Comparison of ENCODE assay signal across 10 cellular contexts in the genomic region with DNA sequence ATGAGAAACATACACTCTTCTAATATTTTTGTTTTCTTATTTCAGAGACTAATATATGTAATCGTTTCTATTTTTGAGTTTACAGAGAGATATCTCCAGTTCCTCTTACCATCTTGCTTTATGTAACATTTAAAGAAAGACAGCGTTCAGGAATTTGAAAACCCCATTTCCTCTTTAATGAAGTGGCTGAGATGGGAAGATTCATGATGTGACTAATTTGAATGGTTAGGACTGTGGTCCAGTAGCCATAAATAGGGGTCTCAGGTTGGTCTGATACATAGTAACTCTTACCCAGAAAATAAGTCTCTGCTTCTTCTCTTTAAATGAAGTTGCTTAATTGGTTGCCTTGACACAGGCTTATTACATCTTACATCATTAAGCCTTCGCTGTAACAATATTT. TPM values are rescaled to one million over a fixed set of nuclear protein-coding genes. Genes with fewer than 3 reads are reported as not detected.
DNase-seq lines count a peak whose midpoint lies in the region; ATAC-seq and TF ChIP-seq lines count a peak whose summit lies in the region.
"Had no signal": no experiment of that assay in that cellular context is flagged by ENCODE, and none has a peak within 500 bp of the region (broad histone marks: within the 10 kb centered on the region; RNA-seq: fewer than 3 reads in every experiment).

No MANE protein-coding gene starts in this region.

- WGBS in ectodermal cell, 2 experiments = 75 to 83% methylated on average over 2 to 3 of the region's 3 CpGs

- H3K27me3 ChIP-seq in ectodermal cell (ENCODE audit: control insufficient read depth, insufficient read depth, low read length, poor library complexity, severe bottlenecking) = no peaks in the 10 kb centered on the region
- no peaks in the 10 kb centered on the region for H3K27me3 ChIP-seq in skeletal muscle satellite cell (ENCODE audit: control insufficient read depth, insufficient read depth, low read length)
- H3K27me3 ChIP-seq in uterus = no peaks in the 10 kb centered on the region

- H3K9me3 Mint-ChIP-seq in activated CD4-positive, alpha-beta T cell treated with anti-CD3 and anti-CD28 coated beads for 36 hours (ENCODE audit: low read depth) = no peaks in the 10 kb centered on the region

- H3K4me1 Mint-ChIP-seq in activated CD4-positive, alpha-beta T cell treated with anti-CD3 and anti-CD28 coated beads for 36 hours = peaks cover 70% of the 10 kb centered on the region

- CTCF ChIA-PET in activated CD4-positive, alpha-beta T cell treated with anti-CD3 and anti-CD28 coated beads for 36 hours (lab: Charles Lee) = interaction anchor here (0.9 to 1.6 kb wide), 6 partner anchors 8 to 42 kb away, joined by 3 to 11 read pairs (median 3); no protein-coding TSS in a partner anchor

- no peak overlapping the region for H3K4me3 ChIP-seq in ectodermal cell (ENCODE audit: insufficient read depth, low read depth, low read length)
- H3K4me3 ChIP-seq in skeletal muscle satellite cell (ENCODE audit: low read length) = no peak overlapping the region
- no peak overlapping the region for H3K4me3 ChIP-seq in uterus
- H3K4me3 ChIP-seq: SK-N-MC had no signal

- TF ChIP-seq POLR2A in uterus (IDR thresholded peaks at IDR 0.05) = no peak

- no peak for DNase-seq in activated CD4-positive, alpha-beta T cell treated with anti-CD3 and anti-CD28 coated beads for 36 hours
- no peak for DNase-seq in activated CD4-positive, alpha-beta T cell treated with anti-CD3 and anti-CD28 coated beads for 1 hour
- DNase-seq in MV-4-11 (lab: John Stamatoyannopoulos, UW) = peak; percentile 87
- DNase-seq in dedifferentiated amniotic fluid mesenchymal stem cell (ENCODE audit: extremely low spot score) = no peak
- no peak for DNase-seq in uterus
- DNase-seq: cerebellar nuclear complex had no signal

- peak overlapping the region; percentile 28 for H3K4me3 Mint-ChIP-seq in activated CD4-positive, alpha-beta T cell treated with anti-CD3 and anti-CD28 coated beads for 36 hours

- ATAC-seq in activated CD4-positive, alpha-beta T cell treated with anti-CD3 and anti-CD28 coated beads for 36 hours = no peak
- ATAC-seq in HG02885 (IDR thresholded peaks at IDR 0.05; ENCODE audit: poor library complexity, unreplicated experiment) = no peak

- no peak for TF ChIP-seq CTCF in uterus (IDR thresholded peaks at IDR 0.05)

- H3K36me3 Mint-ChIP-seq in activated CD4-positive, alpha-beta T cell treated with anti-CD3 and anti-CD28 coated beads for 36 hours (ENCODE audit: low read depth) = peaks cover 50% of the 10 kb centered on the region

- H3K27ac ChIP-seq in ectodermal cell (ENCODE audit: insufficient read depth, low read depth, low read length, poor library complexity, severe bottlenecking) (peak overlapping the region; percentile 29), uterus (peak overlapping the region in 1 of 2 donors; percentile 45)
- H3K27ac ChIP-seq: SK-N-MC had no signal

- H3K9me3 ChIP-seq in ectodermal cell (ENCODE audit: control insufficient read depth, low read length) = no peaks in the 10 kb centered on the region
- H3K9me3 ChIP-seq in skeletal muscle satellite cell (replicated peaks; ENCODE audit: low read length) = no peaks in the 10 kb centered on the region
- no peaks in the 10 kb centered on the region for H3K9me3 ChIP-seq in uterus

- H3K4me2 ChIP-seq in skeletal muscle satellite cell (ENCODE audit: low read length) = peak overlapping the region; percentile 9

- H3K27me3 Mint-ChIP-seq in activated CD4-positive, alpha-beta T cell treated with anti-CD3 and anti-CD28 coated beads for 36 hours = no peaks in the 10 kb centered on the region

- POLR2A ChIA-PET in activated CD4-positive, alpha-beta T cell treated with anti-CD3 and anti-CD28 coated beads for 36 hours (lab: Charles Lee) = no interaction called here

- intact Hi-C loops in activated CD4-positive, alpha-beta T cell treated with anti-CD3 and anti-CD28 coated beads for 36 hours (cut with DNase I, micrococcal nuclease) = no loop called here
- intact Hi-C loops in uterus (cut with DNase I; ENCODE audit: low total_unique reads) = no loop called here

- H3K36me3 ChIP-seq in ectodermal cell (ENCODE audit: control insufficient read depth, insufficient read depth, low read length) = no peaks in the 10 kb centered on the region
- no peaks in the 10 kb centered on the region for H3K36me3 ChIP-seq in skeletal muscle satellite cell (ENCODE audit: insufficient read depth, low read length)
- H3K36me3 ChIP-seq in uterus = no peaks in the 10 kb centered on the region

- H3K4me1 ChIP-seq in ectodermal cell (ENCODE audit: control insufficient read depth, insufficient read depth, low read length) = no peaks in the 10 kb centered on the region
- H3K4me1 ChIP-seq in skeletal muscle satellite cell (ENCODE audit: control insufficient read depth, insufficient read depth, low read length) = peaks cover 39% of the 10 kb centered on the region
- peaks cover 0 to 31% of the 10 kb centered on the region in 2 donors for H3K4me1 ChIP-seq in uterus

- H3K9ac ChIP-seq in skeletal muscle satellite cell (ENCODE audit: low read depth, low read length) = no peak overlapping the region

- no peak overlapping the region for H3K27ac Mint-ChIP-seq in activated CD4-positive, alpha-beta T cell treated with anti-CD3 and anti-CD28 coated beads for 36 hours

RNA-seq across cellular contexts. Expression of a gene that starts 6.9 kb away (rescaled TPM):
- 10 to 100 TPM; 94.4 to 99.3 TPM for total RNA-seq in activated CD4-positive, alpha-beta T cell treated with anti-CD3 and anti-CD28 coated beads for 36 hours
- 68.0 TPM for polyA plus RNA-seq in ectodermal cell (2013, experiment 1 of 4)
- polyA plus RNA-seq in ectodermal cell (2013, experiment 2 of 4) = 68.0 TPM
- 52.9 TPM for polyA plus RNA-seq in ectodermal cell (2013, experiment 3 of 4)
- polyA plus RNA-seq in ectodermal cell (2013, experiment 4 of 4) = 64.7 TPM
- 55.9 and 67.9 TPM in 2 replicates for total RNA-seq in skeletal muscle satellite cell (2012; rRNA removed)
- total RNA-seq in uterus = 100 to 1,000 TPM in 3 of 4 donors, 10 to 100 TPM in 1; 61.5 to 208 (median 148) TPM
